Comparison of ENCODE assay signal across 8 cellular contexts in the genomic region with DNA sequence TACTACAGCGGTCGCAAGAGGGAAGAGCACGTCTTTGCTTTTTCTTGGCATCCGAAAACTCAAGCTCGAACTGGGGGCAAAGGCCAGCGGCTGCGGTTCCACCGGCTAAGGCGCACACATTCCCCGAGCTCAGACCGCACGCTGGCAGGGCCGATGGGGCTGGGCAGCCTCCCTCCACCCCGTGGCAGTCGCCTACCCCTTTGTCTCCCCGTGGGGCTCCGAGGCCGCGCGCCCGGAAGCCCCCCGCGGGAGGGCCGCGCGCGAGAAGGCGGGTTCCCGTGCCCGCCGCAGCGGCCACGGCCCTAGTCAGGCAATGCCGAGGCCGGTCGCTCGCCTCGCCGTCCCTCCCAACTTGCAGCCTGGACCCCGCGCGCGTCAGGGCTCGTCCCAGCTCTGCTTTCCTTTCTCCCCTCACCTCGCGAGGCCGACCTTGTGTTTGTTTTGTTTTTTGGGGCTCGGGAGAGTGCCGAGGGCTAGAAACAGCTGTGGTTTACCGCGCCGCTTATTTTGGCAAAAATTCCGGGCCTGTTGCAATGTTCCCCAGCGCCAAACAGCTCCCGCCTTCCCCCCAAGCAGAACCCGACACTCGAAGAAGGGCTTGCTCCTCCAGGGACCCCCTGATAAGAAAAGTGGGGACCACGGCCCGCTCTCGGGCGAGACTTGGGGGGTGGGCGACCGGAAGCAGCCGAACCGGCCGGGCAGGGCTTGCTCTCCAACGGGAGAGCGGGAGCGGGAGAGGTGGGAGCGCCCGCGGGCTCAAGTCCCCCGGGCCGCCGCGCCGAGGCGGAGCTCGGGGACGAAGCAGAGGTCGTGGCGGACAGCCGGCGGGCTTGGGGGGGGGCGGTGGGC. TPM values are rescaled to one million over a fixed set of nuclear protein-coding genes. Genes with fewer than 3 reads are reported as not detected.
DNase-seq lines count a peak whose midpoint lies in the region; ATAC-seq and TF ChIP-seq lines count a peak whose summit lies in the region.

No MANE protein-coding gene starts in this region.

- peak; percentile 5 for TF ChIP-seq CTCF in DND-41 (IDR thresholded peaks at IDR 0.05; ENCODE audit: borderline replicate concordance, extremely low read depth, low read length, poor library complexity, severe bottlenecking)
- TF ChIP-seq CTCF in WTC11 (IDR thresholded peaks at IDR 0.05) = no peak
- peak; percentile 5 for TF ChIP-seq CTCF in cardiac fibroblast (IDR thresholded peaks at IDR 0.05; ENCODE audit: low read depth, low read length)

- H3K4me1 ChIP-seq in DND-41 (ENCODE audit: insufficient read depth, low read length) = peaks cover 45% of the 10 kb centered on the region

- peaks cover 10% of the 10 kb centered on the region for H3K36me3 Mint-ChIP-seq in WTC11

- H3K36me3 ChIP-seq in DND-41 (ENCODE audit: insufficient read depth, low read length) = peaks cover 19% of the 10 kb centered on the region
- H3K36me3 ChIP-seq in H7 (replicated peaks; ENCODE audit: control insufficient read depth, insufficient read depth, low read length) = no peaks in the 10 kb centered on the region

- no peaks in the 10 kb centered on the region for H3K9me3 ChIP-seq in DND-41 (ENCODE audit: insufficient read depth, low read length, severe bottlenecking)

- H3K4me3 ChIP-seq in DND-41 (ENCODE audit: low read depth in 1 of 2, low read length in 2 of 2) = peak overlapping the region; percentile 86 to 90
- peak overlapping the region; percentile 75 for H3K4me3 ChIP-seq in H7 (ENCODE audit: insufficient read depth, low read depth, low read length)
- H3K4me3 ChIP-seq in cardiac fibroblast (replicated peaks in 1 of 2; ENCODE audit: low read depth in 2 of 2, low read length in 2 of 2) = peak overlapping the region; percentile 70 to 82

- no peaks in the 10 kb centered on the region for H3K9me3 Mint-ChIP-seq in WTC11

- peak overlapping the region; percentile 97 for H3K27ac ChIP-seq in DND-41 (ENCODE audit: low read length)

- peaks cover 33% of the 10 kb centered on the region for H3K4me1 Mint-ChIP-seq in WTC11

- H3K9ac ChIP-seq in DND-41 (ENCODE audit: low read depth, low read length) = peak overlapping the region; percentile 100

- no peaks in the 10 kb centered on the region for H3K27me3 Mint-ChIP-seq in WTC11 (ENCODE audit: low read depth)

- POLR2A ChIA-PET in WTC11 (lab: Charles Lee) = interaction anchor here (0.6 to 1.7 kb wide), 6 partner anchors 8 to 690 kb away, joined by 3 to 11 read pairs (median 3); partner anchors contain the start of genes SMIM14 and UBE2K

- peaks cover 10% of the 10 kb centered on the region for H4K20me1 ChIP-seq in DND-41 (ENCODE audit: insufficient read depth, low read length)

- peak overlapping the region; percentile 83 for H3K4me3 Mint-ChIP-seq in WTC11

- ATAC-seq in DND-41 (ENCODE audit: insufficient read depth, low read depth) (peak; percentile 41), WTC11 (peak; percentile 36), GM21528 (IDR thresholded peaks at IDR 0.05; ENCODE audit: low FRiP score, unreplicated experiment) (no peak)

- peak; percentile 71 for DNase-seq in DND-41
- DNase-seq in H7 = peak; percentile 84
- peak; percentile 45 for DNase-seq in NCI-H146 treated with DMSO at 0.1 percent for 48 hours (lab: John Stamatoyannopoulos, UW; ENCODE audit: unreplicated experiment)
- peak; percentile 77 for DNase-seq in WTC11 (ENCODE audit: low spot score)
- peak; percentile 91 for DNase-seq in cardiac fibroblast (ENCODE audit: low read depth in 2 of 2)
- peak; percentile 90 for DNase-seq in islet precursor cell
- peak; percentile 22 to 29 for DNase-seq in stimulated activated CD4-positive, alpha-beta T cell treated with anti-CD3 and anti-CD28 coated beads, Interleukin-12 subunit alpha, Interleukin-12 subunit beta, amount 100 ng/mL, for 24 hours (ENCODE audit: low read depth in 2 of 2)

- no peaks in the 10 kb centered on the region for H3K27me3 ChIP-seq in DND-41 (ENCODE audit: insufficient read depth, low read length, poor library complexity)
- H3K27me3 ChIP-seq in H7 (ENCODE audit: control insufficient read depth, insufficient read depth, low read length) = no peaks in the 10 kb centered on the region

- peak overlapping the region; percentile 99 for H3K27ac Mint-ChIP-seq in WTC11

- H3K79me2 ChIP-seq in DND-41 (ENCODE audit: insufficient read depth, low read length) = peaks cover 43% of the 10 kb centered on the region

- H3K4me2 ChIP-seq in DND-41 (ENCODE audit: insufficient read depth, low read length) = peak overlapping the region; percentile 85

- CTCF ChIA-PET in WTC11 (lab: Charles Lee) = interaction anchor here (0.6 to 1.8 kb wide), 20 partner anchors 9 to 1160 kb away, joined by 3 to 13 read pairs (median 4); partner anchors contain the start of gene PDS5A

- H2AFZ ChIP-seq in DND-41 (ENCODE audit: low read depth, low read length) = peak overlapping the region; percentile 91

TF ChIP-seq in WTC11, 78 proteins besides CTCF, POLR2A, EP300 and RAD21 (continues in another document):
- TF ChIP-seq SMAD3 (CRISPR knock-in tag; IDR thresholded peaks at IDR 0.05; ENCODE audit: borderline replicate concordance) (no peak), ZBTB21 (CRISPR knock-in tag; IDR thresholded peaks at IDR 0.05; ENCODE audit: borderline replicate concordance) (no peak), CREM (CRISPR knock-in tag; IDR thresholded peaks at IDR 0.05) (0 out of 2 replicates have a peak, but pooled peaks have one; percentile 50), JUN (CRISPR knock-in tag; IDR thresholded peaks at IDR 0.05) (peak; percentile 22), GTF2I (CRISPR knock-in tag; conservative IDR thresholded peaks at IDR 0.05) (no peak), CREB1 (CRISPR knock-in tag; IDR thresholded peaks at IDR 0.05) (no peak), SP1 (CRISPR knock-in tag; conservative IDR thresholded peaks at IDR 0.05) (no peak; the same call in 1 of the 2 replicates), FOXP1 (CRISPR knock-in tag; IDR thresholded peaks at IDR 0.05; ENCODE audit: borderline replicate concordance) (peak; percentile 57)
- TF ChIP-seq, protein P1, sequence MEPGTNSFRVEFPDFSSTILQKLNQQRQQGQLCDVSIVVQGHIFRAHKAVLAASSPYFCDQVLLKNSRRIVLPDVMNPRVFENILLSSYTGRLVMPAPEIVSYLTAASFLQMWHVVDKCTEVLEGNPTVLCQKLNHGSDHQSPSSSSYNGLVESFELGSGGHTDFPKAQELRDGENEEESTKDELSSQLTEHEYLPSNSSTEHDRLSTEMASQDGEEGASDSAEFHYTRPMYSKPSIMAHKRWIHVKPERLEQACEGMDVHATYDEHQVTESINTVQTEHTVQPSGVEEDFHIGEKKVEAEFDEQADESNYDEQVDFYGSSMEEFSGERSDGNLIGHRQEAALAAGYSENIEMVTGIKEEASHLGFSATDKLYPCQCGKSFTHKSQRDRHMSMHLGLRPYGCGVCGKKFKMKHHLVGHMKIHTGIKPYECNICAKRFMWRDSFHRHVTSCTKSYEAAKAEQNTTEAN (CRISPR knock-in tag; IDR thresholded peaks at IDR 0.05) = peak; percentile 77
- TF ChIP-seq, protein P2, sequence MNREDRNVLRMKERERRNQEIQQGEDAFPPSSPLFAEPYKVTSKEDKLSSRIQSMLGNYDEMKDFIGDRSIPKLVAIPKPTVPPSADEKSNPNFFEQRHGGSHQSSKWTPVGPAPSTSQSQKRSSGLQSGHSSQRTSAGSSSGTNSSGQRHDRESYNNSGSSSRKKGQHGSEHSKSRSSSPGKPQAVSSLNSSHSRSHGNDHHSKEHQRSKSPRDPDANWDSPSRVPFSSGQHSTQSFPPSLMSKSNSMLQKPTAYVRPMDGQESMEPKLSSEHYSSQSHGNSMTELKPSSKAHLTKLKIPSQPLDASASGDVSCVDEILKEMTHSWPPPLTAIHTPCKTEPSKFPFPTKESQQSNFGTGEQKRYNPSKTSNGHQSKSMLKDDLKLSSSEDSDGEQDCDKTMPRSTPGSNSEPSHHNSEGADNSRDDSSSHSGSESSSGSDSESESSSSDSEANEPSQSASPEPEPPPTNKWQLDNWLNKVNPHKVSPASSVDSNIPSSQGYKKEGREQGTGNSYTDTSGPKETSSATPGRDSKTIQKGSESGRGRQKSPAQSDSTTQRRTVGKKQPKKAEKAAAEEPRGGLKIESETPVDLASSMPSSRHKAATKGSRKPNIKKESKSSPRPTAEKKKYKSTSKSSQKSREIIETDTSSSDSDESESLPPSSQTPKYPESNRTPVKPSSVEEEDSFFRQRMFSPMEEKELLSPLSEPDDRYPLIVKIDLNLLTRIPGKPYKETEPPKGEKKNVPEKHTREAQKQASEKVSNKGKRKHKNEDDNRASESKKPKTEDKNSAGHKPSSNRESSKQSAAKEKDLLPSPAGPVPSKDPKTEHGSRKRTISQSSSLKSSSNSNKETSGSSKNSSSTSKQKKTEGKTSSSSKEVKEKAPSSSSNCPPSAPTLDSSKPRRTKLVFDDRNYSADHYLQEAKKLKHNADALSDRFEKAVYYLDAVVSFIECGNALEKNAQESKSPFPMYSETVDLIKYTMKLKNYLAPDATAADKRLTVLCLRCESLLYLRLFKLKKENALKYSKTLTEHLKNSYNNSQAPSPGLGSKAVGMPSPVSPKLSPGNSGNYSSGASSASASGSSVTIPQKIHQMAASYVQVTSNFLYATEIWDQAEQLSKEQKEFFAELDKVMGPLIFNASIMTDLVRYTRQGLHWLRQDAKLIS (CRISPR knock-in tag; IDR thresholded peaks at IDR 0.05; ENCODE audit: borderline replicate concordance) = no peak

RNA-seq across cellular contexts. Expression of gene N4BP2, which starts 0.6 kb away (rescaled TPM):
- 18.0 and 20.9 TPM in 2 replicates for total RNA-seq in H7 (2014; rRNA removed; shearing (Covaris generic))
- 28.5 to 31.7 TPM (median 28.9 TPM) in 3 replicates for total RNA-seq in WTC11 (2021)

Comparison
In these comparisons a context has a peak if more than half of its experiments do, and no peak if none do; other contexts are left out.
1. DNase-seq: peak in every context shown above with its lines; median percentile 91 in cardiac fibroblast; 90 in islet precursor cell; 84 in H7; 77 in WTC11; 71 in DND-41; 45 in NCI-H146 treated with DMSO at 0.1 percent for 48 hours; 26 in stimulated activated CD4-positive, alpha-beta T cell treated with anti-CD3 and anti-CD28 coated beads, Interleukin-12 subunit alpha, Interleukin-12 subunit beta, amount 100 ng/mL, for 24 hours.